In genomic region chr5:80078921-80079320, GRCh38 we compare ENCODE assay signal across 17 cellular contexts.
"Had no signal": no experiment of that assay in that cellular context is flagged by ENCODE, and none has a peak within 500 bp of the region (broad histone marks: within the 10 kb centered on the region; RNA-seq: fewer than 3 reads in every experiment).

No MANE protein-coding gene starts in this region.

- DNase-seq: Karpas-422, KG1, MG63, NCI-H1092, NCI-H1105 treated with DMSO at 0.1 percent for 48 hours, NCI-H1417 treated with DMSO at 0.1 percent for 48 hours, NCI-H146, NCI-H1694 treated with DMSO at 0.1 percent for 48 hours, NCI-H1930, NCI-H2081, NCI-H2107, NCI-H2227 treated with DMSO at 0.1 percent for 48 hours, NCI-H524, NCI-H69, NCI-H774, SHP77, SK-N-SH had no signal
